In the genomic region with DNA sequence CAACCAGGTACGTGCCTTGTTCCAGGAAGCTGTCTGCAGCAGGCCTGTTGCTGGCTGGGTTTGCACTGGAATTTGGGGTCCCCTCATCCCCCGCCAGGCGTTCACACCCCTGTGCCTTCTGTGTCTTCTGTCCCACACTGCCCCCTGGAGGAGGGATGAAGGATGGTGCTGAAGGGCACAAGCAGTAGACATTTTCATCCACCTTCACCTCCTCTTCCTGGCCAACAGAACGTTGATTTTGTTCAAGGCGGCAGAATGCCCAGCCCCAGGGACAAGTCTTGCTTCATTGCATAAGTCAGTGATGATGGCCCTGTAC, we compare ENCODE assay signal across 10 cellular contexts.
DNase-seq lines count a peak whose midpoint lies in the region; ATAC-seq and TF ChIP-seq lines count a peak whose summit lies in the region.
"Had no signal": no experiment of that assay in that cellular context is flagged by ENCODE, and none has a peak within 500 bp of the region (broad histone marks: within the 10 kb centered on the region; RNA-seq: fewer than 3 reads in every experiment).

No MANE protein-coding gene starts in this region.

- no peaks in the 10 kb centered on the region for H3K27me3 ChIP-seq in mammary epithelial cell (ENCODE audit: insufficient read depth, low read length)

- peaks cover 17% of the 10 kb centered on the region for H3K4me1 ChIP-seq in mammary epithelial cell (ENCODE audit: insufficient read depth, low read length)

- H3K27ac Mint-ChIP-seq in nephron: no peak overlapping the region
- H3K27ac Mint-ChIP-seq: activated naive CD8-positive, alpha-beta T cell; stimulated activated naive CD8-positive, alpha-beta T cell treated with anti-CD3 and anti-CD28 coated beads, Interleukin-15, Interleukin-2, amounts not matched to agents 100 ng/mL and 50 ng/mL, for 24 hours had no signal

- DNase-seq in SKM-1 treated with dmso at 0.1 percent for 144 hours (lab: John Stamatoyannopoulos, UW; ENCODE audit: unreplicated experiment) (peak; percentile 14), SKM-1 (lab: John Stamatoyannopoulos, UW; ENCODE audit: unreplicated experiment) (no peak), T-helper 2 cell (peak in 3 of 5 experiments; percentile 13 to 43 (median 38)), mammary epithelial cell (no peak), KG1 (lab: John Stamatoyannopoulos, UW) (no peak)

- CTCF ChIA-PET in mammary epithelial cell (lab: Charles Lee; ENCODE audit: low non-redundant PET): no interaction called here

- no peaks in the 10 kb centered on the region for H3K9me3 Mint-ChIP-seq in nephron
- H3K9me3 Mint-ChIP-seq: stimulated activated naive CD8-positive, alpha-beta T cell treated with anti-CD3 and anti-CD28 coated beads, Interleukin-15, Interleukin-2, amounts not matched to agents 100 ng/mL and 50 ng/mL, for 24 hours had no signal

- H3K27ac ChIP-seq in mammary epithelial cell (ENCODE audit: insufficient read depth, low read depth, low read length): no peak overlapping the region

- H4K20me1 ChIP-seq in mammary epithelial cell (ENCODE audit: insufficient read depth, low read length): no peaks in the 10 kb centered on the region

- in situ Hi-C loops in mammary epithelial cell (cut with MboI; ENCODE audit: low sequenced_read_pairs in 2 of 2): no loop called here

- H3K36me3 Mint-ChIP-seq in nephron (ENCODE audit: low read depth): no peaks in the 10 kb centered on the region
- H3K36me3 Mint-ChIP-seq: activated naive CD8-positive, alpha-beta T cell had no signal

- H3K4me2 ChIP-seq in mammary epithelial cell (ENCODE audit: insufficient read depth, low read depth, low read length): no peak overlapping the region

- H3K9ac ChIP-seq in mammary epithelial cell (ENCODE audit: insufficient read depth, low read length): no peak overlapping the region

- H3K79me2 ChIP-seq in mammary epithelial cell (ENCODE audit: insufficient read depth, low read length): no peaks in the 10 kb centered on the region

- TF ChIP-seq CTCF in mammary epithelial cell (conservative IDR thresholded peaks at IDR 0.05 in 1 of 2, IDR thresholded peaks at IDR 0.05 in 1 of 2; ENCODE audit: extremely low read depth in 1 of 2, insufficient read depth in 1 of 2, low read depth in 1 of 2, low read length in 2 of 2) (peak; percentile 46 to 62), nephron (IDR thresholded peaks at IDR 0.05; ENCODE audit: unreplicated experiment in 3 of 3) (peak in 2 of 3 experiments; percentile 24 to 27)

- intact Hi-C loops in mammary epithelial cell (cut with micrococcal nuclease): loop anchor here (1.0 to 2.0 kb wide), 3 partner anchors 120 to 218 kb away; no protein-coding TSS in a partner anchor

- no peak overlapping the region for H2AFZ ChIP-seq in mammary epithelial cell (ENCODE audit: low read depth, low read length)

- no peaks in the 10 kb centered on the region for H3K9me3 ChIP-seq in mammary epithelial cell (replicated peaks; ENCODE audit: insufficient read depth, low read length)

- WGBS in mammary epithelial cell (ENCODE audit: low coverage, missing lambda C conversion rate): 73% methylated on average over 5 of the region's 5 CpGs

- H3K4me3 Mint-ChIP-seq in nephron: no peak overlapping the region
- H3K4me3 Mint-ChIP-seq: activated naive CD8-positive, alpha-beta T cell; stimulated activated naive CD8-positive, alpha-beta T cell treated with anti-CD3 and anti-CD28 coated beads, Interleukin-15, Interleukin-2, amounts not matched to agents 100 ng/mL and 50 ng/mL, for 24 hours had no signal

- H3K4me3 ChIP-seq in mammary epithelial cell (replicated peaks in 1 of 3; ENCODE audit: insufficient read depth in 1 of 3, low read depth in 2 of 3, low read length in 3 of 3): no peak overlapping the region

- peaks cover 45% of the 10 kb centered on the region for H3K4me1 Mint-ChIP-seq in nephron

- dilution Hi-C loops in mammary epithelial cell (cut with HindIII; ENCODE audit: low sequenced_read_pairs): no loop called here

- H3K36me3 ChIP-seq in mammary epithelial cell (ENCODE audit: insufficient read depth, low read length): no peaks in the 10 kb centered on the region

- ATAC-seq in HG03135 (IDR thresholded peaks at IDR 0.05; ENCODE audit: unreplicated experiment): no peak
- ATAC-seq in GM21619 (IDR thresholded peaks at IDR 0.05; ENCODE audit: unreplicated experiment): no peak

- no TSS peak for BruUV-seq in mammary epithelial cell (replicated peaks; lab: Mats Ljungman, UMichigan)

- H3K27me3 Mint-ChIP-seq in nephron (ENCODE audit: low read depth): peaks cover 16% of the 10 kb centered on the region
- H3K27me3 Mint-ChIP-seq: activated naive CD8-positive, alpha-beta T cell; stimulated activated naive CD8-positive, alpha-beta T cell treated with anti-CD3 and anti-CD28 coated beads, Interleukin-15, Interleukin-2, amounts not matched to agents 100 ng/mL and 50 ng/mL, for 24 hours had no signal

Comparison
In these comparisons a context has a peak if more than half of its experiments do, and no peak if none do; other contexts are left out.
1. DNase-seq: peak in SKM-1 treated with dmso at 0.1 percent for 144 hours (single experiment) and T-helper 2 cell (3 of 5); none in SKM-1 (single experiment), mammary epithelial cell (single experiment) and KG1 (single experiment).